ENCODE assay signal across 34 cellular contexts in the genomic region with DNA sequence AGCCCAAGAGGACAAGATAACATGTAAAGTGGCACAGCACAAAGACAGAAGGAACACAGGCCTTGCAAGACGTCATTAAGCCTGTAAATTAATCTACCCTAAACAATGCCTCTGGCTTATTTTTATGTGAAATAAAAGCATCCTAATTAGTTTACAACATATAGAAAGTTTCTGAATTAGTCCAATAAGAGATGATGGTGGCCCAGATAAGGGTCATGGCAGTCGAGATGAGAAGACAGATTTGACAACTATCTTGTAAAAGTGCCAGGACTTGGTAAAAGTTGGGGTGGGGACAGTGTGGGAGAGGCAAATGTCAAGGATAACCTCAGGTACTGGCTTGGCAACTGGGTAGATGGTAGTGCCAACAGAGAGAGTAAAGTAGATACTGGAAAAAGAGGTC.
"Had no signal": no experiment of that assay in that cellular context is flagged by ENCODE, and none has a peak within 500 bp of the region (broad histone marks: within the 10 kb centered on the region; RNA-seq: fewer than 3 reads in every experiment).

No MANE protein-coding gene starts in this region.

- H3K9me3 Mint-ChIP-seq: activated CD4-positive, alpha-beta memory T cell treated with anti-CD3 and anti-CD28 coated beads, Interleukin-2, amount 10 ng/mL, durations not matched to agents 7 days and 5 days; activated CD4-positive, alpha-beta T cell treated with anti-CD3 and anti-CD28 coated beads, Interleukin-2, amount 10 ng/mL, durations not matched to agents 7 days and 5 days; activated naive CD4-positive, alpha-beta T cell treated with anti-CD3 and anti-CD28 coated beads for 36 hours; activated naive CD4-positive, alpha-beta T cell treated with anti-CD3 and anti-CD28 coated beads, Interleukin-2, amount 50 U/mL, for 72 hours; activated T-cell treated with anti-CD3 and anti-CD28 coated beads, Interleukin-2, amount 50 U/mL, for 24 hours; T-helper 1 cell treated with Interleukin-12 subunit alpha and Interleukin-12 subunit beta and Interleukin-4 antibody, amounts not matched to agents 30 μg/mL and 1 μg/mL, for 36 hours; T-helper 2 cell treated with Interferon-gamma antibody and Interleukin-4, amounts not matched to agents 5 μg/mL and 100 μg/mL, for 36 hours; WTC11 had no signal

- H3K27me3 Mint-ChIP-seq: activated CD4-positive, alpha-beta memory T cell treated with anti-CD3 and anti-CD28 coated beads, Interleukin-2, amount 10 ng/mL, durations not matched to agents 7 days and 5 days; activated CD4-positive, alpha-beta T cell treated with anti-CD3 and anti-CD28 coated beads for 36 hours; activated CD4-positive, alpha-beta T cell treated with anti-CD3 and anti-CD28 coated beads, Interleukin-2, amount 10 ng/mL, durations not matched to agents 7 days and 5 days; activated CD8-positive, alpha-beta memory T cell treated with anti-CD3 and anti-CD28 coated beads, Interleukin-2, amount 10 ng/mL, durations not matched to agents 7 days and 5 days; activated T-cell treated with anti-CD3 and anti-CD28 coated beads, Interleukin-2, amount 50 U/mL, for 24 hours had no signal

- DNase-seq: activated CD4-positive, alpha-beta memory T cell treated with anti-CD3 and anti-CD28 coated beads, Interleukin-2, amount 10 ng/mL, durations not matched to agents 7 days and 5 days; activated CD4-positive, alpha-beta T cell treated with anti-CD3 and anti-CD28 coated beads for 1 hour; activated CD4-positive, alpha-beta T cell treated with anti-CD3 and anti-CD28 coated beads for 36 hours; activated CD4-positive, alpha-beta T cell treated with anti-CD3 and anti-CD28 coated beads for 48 hours; activated CD4-positive, alpha-beta T cell treated with anti-CD3 and anti-CD28 coated beads, Interleukin-2, amount 10 ng/mL, durations not matched to agents 7 days and 5 days; activated CD4-positive, alpha-beta T cell treated with anti-CD3 and anti-CD28 coated beads, Interleukin-2, amount 50 U/mL, for 48 hours; activated CD4-positive, CD25-positive, alpha-beta regulatory T cell; activated CD8-positive, alpha-beta memory T cell treated with anti-CD3 and anti-CD28 coated beads for 24 hours; activated CD8-positive, alpha-beta memory T cell treated with anti-CD3 and anti-CD28 coated beads, Interleukin-2, amount 10 ng/mL, durations not matched to agents 7 days and 5 days; activated CD8-positive, alpha-beta memory T cell treated with anti-CD3 and anti-CD28 coated beads, Interleukin-2, amount 50 U/mL, for 48 hours; activated CD8-positive, alpha-beta T cell treated with anti-CD3 and anti-CD28 coated beads, Interleukin-2, amount 10 ng/mL, durations not matched to agents 7 days and 5 days; activated effector memory CD4-positive, alpha-beta T cell treated with anti-CD3 and anti-CD28 coated beads, Interleukin-2, amount 50 U/mL, for 16 hours; activated gamma-delta T cell treated with Interleukin-2 at 50 U/mL for 16 hours; activated naive CD4-positive, alpha-beta T cell; activated naive CD4-positive, alpha-beta T cell treated with anti-CD3 and anti-CD28 coated beads for 36 hours; activated naive CD4-positive, alpha-beta T cell treated with anti-CD3 and anti-CD28 coated beads, Interleukin-2, amount 50 U/mL, for 16 hours; activated T-cell treated with anti-CD3 and anti-CD28 coated beads, Interleukin-2, amount 50 U/mL, for 24 hours; activated T-cell treated with anti-CD3 and anti-CD28 coated beads, Interleukin-2, amount 50 U/mL, for 48 hours; adrenal gland; amniotic stem cell; aorta; body of pancreas; brain microvascular endothelial cell; central memory CD4-positive, alpha-beta T cell; T-helper 1 cell; T-helper 2 cell; T-helper 9 cell; WERI-Rb-1 had no signal

- H3K4me1 ChIP-seq: adrenal gland, body of pancreas, breast epithelium had no signal

- H3K4me3 ChIP-seq: adrenal gland, body of pancreas, breast epithelium had no signal

- H3K27me3 ChIP-seq: adrenal gland, body of pancreas, brain microvascular endothelial cell, breast epithelium had no signal

- H3K27ac Mint-ChIP-seq: activated CD4-positive, alpha-beta memory T cell treated with anti-CD3 and anti-CD28 coated beads, Interleukin-2, amount 10 ng/mL, durations not matched to agents 7 days and 5 days; activated CD4-positive, alpha-beta T cell treated with anti-CD3 and anti-CD28 coated beads for 36 hours; activated CD4-positive, alpha-beta T cell treated with anti-CD3 and anti-CD28 coated beads, Interleukin-2, amount 10 ng/mL, durations not matched to agents 7 days and 5 days; activated CD8-positive, alpha-beta memory T cell treated with anti-CD3 and anti-CD28 coated beads, Interleukin-2, amount 10 ng/mL, durations not matched to agents 7 days and 5 days; activated CD8-positive, alpha-beta T cell treated with anti-CD3 and anti-CD28 coated beads, Interleukin-2, amount 10 ng/mL, durations not matched to agents 7 days and 5 days; activated naive CD4-positive, alpha-beta T cell treated with anti-CD3 and anti-CD28 coated beads for 36 hours; activated naive CD4-positive, alpha-beta T cell treated with anti-CD3 and anti-CD28 coated beads, Interleukin-2, amount 50 U/mL, for 72 hours; activated T-cell treated with anti-CD3 and anti-CD28 coated beads, Interleukin-2, amount 50 U/mL, for 24 hours; T-helper 1 cell treated with Interleukin-12 subunit alpha and Interleukin-12 subunit beta and Interleukin-4 antibody, amounts not matched to agents 30 μg/mL and 1 μg/mL, for 36 hours; T-helper 2 cell treated with Interferon-gamma antibody and Interleukin-4, amounts not matched to agents 5 μg/mL and 100 μg/mL, for 36 hours; WTC11 had no signal

- H3K27ac ChIP-seq: adrenal gland, body of pancreas, brain microvascular endothelial cell, breast epithelium, WERI-Rb-1 had no signal

- ATAC-seq: activated CD4-positive, alpha-beta T cell treated with anti-CD3 and anti-CD28 coated beads for 36 hours; activated CD4-positive, CD25-positive, alpha-beta regulatory T cell treated with anti-CD3 and anti-CD28 coated beads, Interleukin-2, amount 50 U/mL, for 24 hours; activated CD8-positive, alpha-beta memory T cell treated with anti-CD3 and anti-CD28 coated beads, Interleukin-2, amount 10 ng/mL, durations not matched to agents 7 days and 5 days; activated CD8-positive, alpha-beta T cell treated with anti-CD3 and anti-CD28 coated beads, Interleukin-2, amount 10 ng/mL, durations not matched to agents 7 days and 5 days; activated naive CD4-positive, alpha-beta T cell treated with anti-CD3 and anti-CD28 coated beads, Interleukin-2, amount 50 U/mL, for 72 hours; body of pancreas; WTC11 had no signal

- H3K4me1 Mint-ChIP-seq: WTC11 had no signal

- H3K4me3 Mint-ChIP-seq: activated CD4-positive, alpha-beta memory T cell treated with anti-CD3 and anti-CD28 coated beads, Interleukin-2, amount 10 ng/mL, durations not matched to agents 7 days and 5 days; activated CD4-positive, alpha-beta T cell treated with anti-CD3 and anti-CD28 coated beads for 36 hours; activated CD4-positive, alpha-beta T cell treated with anti-CD3 and anti-CD28 coated beads, Interleukin-2, amount 10 ng/mL, durations not matched to agents 7 days and 5 days; activated CD8-positive, alpha-beta memory T cell treated with anti-CD3 and anti-CD28 coated beads, Interleukin-2, amount 10 ng/mL, durations not matched to agents 7 days and 5 days; activated CD8-positive, alpha-beta T cell treated with anti-CD3 and anti-CD28 coated beads, Interleukin-2, amount 10 ng/mL, durations not matched to agents 7 days and 5 days; activated naive CD4-positive, alpha-beta T cell treated with anti-CD3 and anti-CD28 coated beads for 36 hours; activated T-cell treated with anti-CD3 and anti-CD28 coated beads, Interleukin-2, amount 50 U/mL, for 24 hours; T-helper 1 cell treated with Interleukin-12 subunit alpha and Interleukin-12 subunit beta and Interleukin-4 antibody, amounts not matched to agents 30 μg/mL and 1 μg/mL, for 36 hours; T-helper 2 cell treated with Interferon-gamma antibody and Interleukin-4, amounts not matched to agents 5 μg/mL and 100 μg/mL, for 36 hours; WTC11 had no signal

- H3K9me3 ChIP-seq: adrenal gland, body of pancreas, breast epithelium had no signal

- H3K36me3 ChIP-seq: breast epithelium had no signal
